ENCODE assay signal across 15 cellular contexts in the genomic region with DNA sequence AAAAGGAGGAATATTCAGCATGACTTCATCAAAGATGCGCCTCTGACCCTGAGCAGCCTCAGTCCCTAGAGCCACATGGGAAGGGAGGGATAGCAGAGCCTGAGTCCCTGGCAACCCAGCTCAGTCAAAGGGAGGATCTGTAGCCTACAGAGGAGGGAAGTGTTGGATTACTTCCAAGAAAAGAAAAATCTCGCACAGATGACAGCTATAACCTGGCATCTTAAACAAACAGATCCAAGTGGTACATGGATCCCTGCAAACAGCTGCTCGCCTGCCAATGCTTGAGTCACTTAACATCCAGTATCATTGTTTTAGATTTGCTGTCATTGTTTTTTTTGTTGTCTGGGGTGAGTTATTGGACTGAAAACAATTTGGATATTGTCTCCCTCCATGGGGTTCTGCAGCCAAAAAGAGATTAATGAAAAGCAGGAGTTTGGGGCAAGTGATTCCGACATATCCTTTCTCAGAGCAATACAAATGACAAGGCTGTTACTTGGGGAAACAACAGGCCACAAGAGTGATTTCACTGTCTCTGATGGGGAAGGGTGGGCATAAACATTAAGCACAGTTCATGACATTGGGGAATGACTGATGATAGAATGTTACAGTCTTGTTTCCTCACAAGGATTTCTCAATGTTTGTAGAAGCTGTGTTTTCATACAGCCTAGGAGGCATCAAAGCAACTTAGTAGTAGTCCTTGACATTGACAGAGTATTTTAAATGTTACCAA.
DNase-seq lines count a peak whose midpoint lies in the region; ATAC-seq and TF ChIP-seq lines count a peak whose summit lies in the region.
"Had no signal": no experiment of that assay in that cellular context is flagged by ENCODE, and none has a peak within 500 bp of the region (broad histone marks: within the 10 kb centered on the region; RNA-seq: fewer than 3 reads in every experiment).

No MANE protein-coding gene starts in this region.

- TF ChIP-seq CTCF in fibroblast of mammary gland (conservative IDR thresholded peaks at IDR 0.05; ENCODE audit: control insufficient read depth, insufficient read depth, low read depth, low read length) (no peak), vagina (IDR thresholded peaks at IDR 0.05) (no peak), tibial artery (IDR thresholded peaks at IDR 0.05) (no peak)

- ATAC-seq in sciatic nerve = peak; percentile 73
- ATAC-seq: A549 had no signal

- intact Hi-C loops in sciatic nerve (cut with DNase I) (no loop called here), vagina (cut with DNase I) (no loop called here), tibial artery (cut with DNase I; ENCODE audit: low total_unique reads) (no loop called here)

- H3K27me3 ChIP-seq in vagina (no peaks in the 10 kb centered on the region), tibial artery (no peaks in the 10 kb centered on the region)
- H3K27me3 ChIP-seq: ovary, spleen had no signal

- peak in 2 of 3 experiments; percentile 42 to 57 for DNase-seq in NCI-H1417 (lab: John Stamatoyannopoulos, UW)
- DNase-seq in NCI-H1417 treated with DMSO at 0.1 percent for 48 hours (lab: John Stamatoyannopoulos, UW) = no peak
- peak; percentile 38 for DNase-seq in NCI-H524 treated with DMSO at 0.1 percent for 48 hours (lab: John Stamatoyannopoulos, UW)
- DNase-seq in fibroblast of mammary gland (ENCODE audit: low read depth) = peak; percentile 14
- DNase-seq in sciatic nerve (ENCODE audit: low spot score) = no peak
- no peak for DNase-seq in A172 (ENCODE audit: low spot score)
- no peak for DNase-seq in vagina (ENCODE audit: extremely low spot score in 2 of 2)
- no peak for DNase-seq in tibial artery
- DNase-seq: activated CD4-positive, alpha-beta T cell treated with anti-CD3 and anti-CD28 coated beads for 48 hours; activated T-cell treated with anti-CD3 and anti-CD28 coated beads, Interleukin-2, amount 50 U/mL, for 48 hours; CD8-positive, alpha-beta memory T cell; GM23248; ovary; spleen had no signal

- no peak overlapping the region for H3K27ac ChIP-seq in vagina
- H3K27ac ChIP-seq in tibial artery = no peak overlapping the region
- H3K27ac ChIP-seq: A549, GM23248, ovary, spleen had no signal

- H3K4me1 ChIP-seq in vagina (no peaks in the 10 kb centered on the region), tibial artery (no peaks in the 10 kb centered on the region)
- H3K4me1 ChIP-seq: A549, spleen had no signal

- H3K4me3 ChIP-seq in fibroblast of mammary gland (ENCODE audit: control insufficient read depth, low read depth, low read length) (no peak overlapping the region), vagina (no peak overlapping the region), tibial artery (no peak overlapping the region)
- H3K4me3 ChIP-seq: A549, GM23248, ovary, spleen had no signal

- H3K9me3 ChIP-seq in vagina (no peaks in the 10 kb centered on the region), tibial artery (peaks cover 0 to 17% (median 11%) of the 10 kb centered on the region in 3 donors)
- H3K9me3 ChIP-seq: ovary had no signal

- H3K36me3 ChIP-seq in vagina = no peaks in the 10 kb centered on the region
- no peaks in the 10 kb centered on the region for H3K36me3 ChIP-seq in tibial artery
- H3K36me3 ChIP-seq: ovary, spleen had no signal

- no peak for TF ChIP-seq POLR2A in vagina (IDR thresholded peaks at IDR 0.05)

Comparison
In these comparisons a context has a peak if more than half of its experiments do, and no peak if none do; other contexts are left out.
1. DNase-seq: peak in NCI-H1417 (2 of 3), NCI-H524 treated with DMSO at 0.1 percent for 48 hours (single experiment) and fibroblast of mammary gland (single experiment); none in NCI-H1417 treated with DMSO at 0.1 percent for 48 hours (single experiment), sciatic nerve (single experiment), A172 (single experiment), vagina (0 of 2) and tibial artery (0 of 2).